ENCODE assay signal across 8 cellular contexts in the genomic region with DNA sequence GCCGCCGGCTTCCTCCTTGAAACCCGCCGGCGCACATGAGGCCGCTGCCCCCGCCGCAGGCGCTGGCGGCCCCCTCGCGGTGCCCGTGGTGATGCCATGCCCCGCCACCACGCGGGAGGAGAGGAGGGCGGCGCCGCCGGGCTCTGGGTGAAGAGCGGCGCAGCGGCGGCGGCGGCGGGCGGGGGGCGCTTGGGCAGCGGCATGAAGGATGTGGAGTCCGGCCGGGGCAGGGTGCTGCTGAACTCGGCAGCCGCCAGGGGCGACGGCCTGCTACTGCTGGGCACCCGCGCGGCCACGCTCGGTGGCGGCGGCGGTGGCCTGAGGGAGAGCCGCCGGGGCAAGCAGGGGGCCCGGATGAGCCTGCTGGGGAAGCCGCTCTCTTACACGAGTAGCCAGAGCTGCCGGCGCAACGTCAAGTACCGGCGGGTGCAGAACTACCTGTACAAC. TPM values are rescaled to one million over a fixed set of nuclear protein-coding genes. Genes with fewer than 3 reads are reported as not detected.
DNase-seq lines count a peak whose midpoint lies in the region; TF ChIP-seq lines count a peak whose summit lies in the region.

No MANE protein-coding gene starts in this region.

- H3K4me1 ChIP-seq in mesodermal cell (ENCODE audit: control insufficient read depth, insufficient read depth, low read length, poor library complexity, severe bottlenecking) = peaks cover 13% of the 10 kb centered on the region

- TF ChIP-seq CTCF in GM12872 (IDR thresholded peaks at IDR 0.05; ENCODE audit: insufficient read depth, low read depth, low read length) = peak; percentile 35; the same call in 2 of the 3 replicates

- H3K9me3 ChIP-seq in mesodermal cell (ENCODE audit: control insufficient read depth, low read length) = no peaks in the 10 kb centered on the region

- no peak overlapping the region for H3K27ac ChIP-seq in mesodermal cell (ENCODE audit: low read depth, low read length, severe bottlenecking)

- H3K36me3 ChIP-seq in mesodermal cell (ENCODE audit: control insufficient read depth, insufficient read depth, low read length) = no peaks in the 10 kb centered on the region

- CTCF ChIA-PET in HEK293T (lab: Yijun Ruan, JAX) = interaction anchor here (0.6 to 1.2 kb wide), 2 partner anchors 145 to 508 kb away, joined by 3 read pairs; no protein-coding TSS in a partner anchor

- POLR2A ChIA-PET in HEK293T (lab: Yijun Ruan, JAX) = no interaction called here

- 0 to 1% methylated on average over 29 to 49 of the region's 54 CpGs for WGBS in mesodermal cell (ENCODE audit: insufficient coverage in 2 of 2), 2 experiments

- DNase-seq in HEK293T (ENCODE audit: extremely low spot score) (peak; percentile 51), NCI-H1694 treated with DMSO at 0.1 percent for 48 hours (lab: John Stamatoyannopoulos, UW) (peak; percentile 55), dermis blood vessel endothelial cell (peak; percentile 7), NCI-H187 (lab: John Stamatoyannopoulos, UW) (no peak)
- DNase-seq in activated CD4-positive, alpha-beta T cell treated with anti-CD3 and anti-CD28 coated beads for 24 hours (ENCODE audit: low read depth in 2 of 2) = peak; percentile 23 to 32
- peak; percentile 31 to 71 for DNase-seq in stimulated activated CD8-positive, alpha-beta memory T cell treated with anti-CD3 and anti-CD28 coated beads, Interleukin-7, amount 100 ng/mL, for 4 hours (ENCODE audit: low read depth in 2 of 2)

- H3K4me3 ChIP-seq in mesodermal cell (ENCODE audit: extremely low read depth, insufficient read depth, low read length, poor library complexity, severe bottlenecking) = peak overlapping the region; percentile 59

TF ChIP-seq in HEK293T, 16 proteins besides CTCF, POLR2A, EP300 and RAD21:
- no peak for TF ChIP-seq ELF4 (IDR thresholded peaks at IDR 0.05)
- no peak for TF ChIP-seq FOXK2 (IDR thresholded peaks at IDR 0.05)

RNA-seq across cellular contexts. Expression of a gene that starts 0.3 kb away (rescaled TPM):
- not detected in 2 replicates for total RNA-seq in dermis blood vessel endothelial cell
- polyA plus RNA-seq in mesodermal cell (2013, experiment 1 of 2) = 6.1 TPM
- polyA plus RNA-seq in mesodermal cell (2013, experiment 2 of 2) = 6.9 TPM

Comparison
In these comparisons a context has a peak if more than half of its experiments do, and no peak if none do; other contexts are left out.
1. DNase-seq: peak in HEK293T (single experiment), NCI-H1694 treated with DMSO at 0.1 percent for 48 hours (single experiment), activated CD4-positive, alpha-beta T cell treated with anti-CD3 and anti-CD28 coated beads for 24 hours (2 of 2), dermis blood vessel endothelial cell (single experiment) and stimulated activated CD8-positive, alpha-beta memory T cell treated with anti-CD3 and anti-CD28 coated beads, Interleukin-7, amount 100 ng/mL, for 4 hours (2 of 2); none in NCI-H187 (0 of 2).